Comparison of ENCODE assay signal across 8 cellular contexts in genomic region chrX:14095702-14096101, GRCh38.
A peak's percentile ranks its signal among the peaks of the same experiment; 100 is the strongest.
DNase-seq lines count a peak whose midpoint lies in the region; ATAC-seq and TF ChIP-seq lines count a peak whose summit lies in the region.

No MANE protein-coding gene starts in this region.

- H3F3A ChIP-seq in GM23338 (replicated peaks; ENCODE audit: low read depth), result no peaks in the 10 kb centered on the region

- H3K9me3 Mint-ChIP-seq in GM23338, result no peaks in the 10 kb centered on the region
- H3K9me3 Mint-ChIP-seq in activated naive CD8-positive, alpha-beta T cell treated with anti-CD3 and anti-CD28 coated beads for 36 hours, result no peaks in the 10 kb centered on the region

- no peaks in the 10 kb centered on the region for H3K36me3 Mint-ChIP-seq in GM23338 (ENCODE audit: low read depth)
- H3K36me3 Mint-ChIP-seq in activated naive CD8-positive, alpha-beta T cell treated with anti-CD3 and anti-CD28 coated beads for 36 hours, result no peaks in the 10 kb centered on the region

- no peak overlapping the region for H3K27ac Mint-ChIP-seq in GM23338
- no peak overlapping the region for H3K27ac Mint-ChIP-seq in activated naive CD8-positive, alpha-beta T cell treated with anti-CD3 and anti-CD28 coated beads for 36 hours

- H2AFZ ChIP-seq in DND-41 (ENCODE audit: low read depth, low read length) (peak overlapping the region; percentile 75), GM23338 (peak overlapping the region; percentile 28; the same call in 1 of the 2 replicates)

- no peak overlapping the region for H3K27ac ChIP-seq in DND-41 (ENCODE audit: low read length)
- no peak overlapping the region for H3K27ac ChIP-seq in GM23338 (ENCODE audit: low read depth)

- H3K4me3 ChIP-seq in DND-41 (ENCODE audit: low read depth in 1 of 2, low read length in 2 of 2) (peak overlapping the region in 1 of 2 experiments; percentile 39; a peak in 1 of 4 replicates), GM23338 (no peak overlapping the region), NT2/D1 (ENCODE audit: insufficient read length, low read depth) (no peak overlapping the region)

- no peak overlapping the region for H3K4me3 Mint-ChIP-seq in GM23338
- H3K4me3 Mint-ChIP-seq in activated naive CD8-positive, alpha-beta T cell treated with anti-CD3 and anti-CD28 coated beads for 36 hours, result no peak overlapping the region

- no peaks in the 10 kb centered on the region; the same call in 2 of the 3 replicates for H3K4me1 Mint-ChIP-seq in GM23338
- no peaks in the 10 kb centered on the region for H3K4me1 Mint-ChIP-seq in activated naive CD8-positive, alpha-beta T cell treated with anti-CD3 and anti-CD28 coated beads for 36 hours

- H3K9me2 ChIP-seq in GM23338 (ENCODE audit: insufficient read depth), result no peaks in the 10 kb centered on the region

- H3K9me3 ChIP-seq in DND-41 (ENCODE audit: insufficient read depth, low read length, severe bottlenecking), result no peaks in the 10 kb centered on the region
- no peaks in the 10 kb centered on the region for H3K9me3 ChIP-seq in NT2/D1 (ENCODE audit: insufficient read depth, low read length)

- TF ChIP-seq CTCF in DND-41 (IDR thresholded peaks at IDR 0.05; ENCODE audit: borderline replicate concordance, extremely low read depth, low read length, poor library complexity, severe bottlenecking) (peak; percentile 86), GM23338 (conservative IDR thresholded peaks at IDR 0.05; ENCODE audit: low read depth in 2 of 2) (peak; percentile 65 to 87)

- ATAC-seq in DND-41 (ENCODE audit: insufficient read depth, low read depth), result peak; percentile 86
- peak; percentile 71 for ATAC-seq in GM23338
- no peak for ATAC-seq in GM21390 (IDR thresholded peaks at IDR 0.05; ENCODE audit: unreplicated experiment)

- DNase-seq in DND-41 (peak; percentile 55), GM23338 (ENCODE audit: low spot score) (peak; percentile 74), NT2/D1 (ENCODE audit: low read depth, low spot score) (peak; percentile 40), iPS DF 19.7 (ENCODE audit: low read depth, low spot score) (peak; percentile 17), T1000 (lab: John Stamatoyannopoulos, UW) (no peak)
- DNase-seq in activated naive CD8-positive, alpha-beta T cell treated with anti-CD3 and anti-CD28 coated beads for 36 hours, result peak; percentile 1
- DNase-seq in stimulated activated CD4-positive, alpha-beta T cell treated with anti-CD3 and anti-CD28 coated beads, Interleukin-2, amount 100 ng/mL, for 24 hours, result peak; percentile 26 to 29

- H3K4me2 ChIP-seq in DND-41 (ENCODE audit: insufficient read depth, low read length) (peak overlapping the region; percentile 59; the same call in 1 of the 2 replicates), GM23338 (no peak overlapping the region)

- H3K9ac ChIP-seq in DND-41 (ENCODE audit: low read depth, low read length) (no peak overlapping the region), NT2/D1 (ENCODE audit: insufficient read length, low read depth) (no peak overlapping the region)

- peaks cover 6% of the 10 kb centered on the region for H3K4me1 ChIP-seq in DND-41 (ENCODE audit: insufficient read depth, low read length)
- no peaks in the 10 kb centered on the region for H3K4me1 ChIP-seq in GM23338 (ENCODE audit: insufficient read depth)
- no peaks in the 10 kb centered on the region for H3K4me1 ChIP-seq in NT2/D1 (ENCODE audit: insufficient read depth, insufficient read length)

- no peaks in the 10 kb centered on the region for H3K27me3 ChIP-seq in DND-41 (ENCODE audit: insufficient read depth, low read length, poor library complexity)
- H3K27me3 ChIP-seq in GM23338 (ENCODE audit: insufficient read depth), result no peaks in the 10 kb centered on the region
- H3K27me3 ChIP-seq in NT2/D1 (ENCODE audit: insufficient read depth, insufficient read length), result no peaks in the 10 kb centered on the region

- H3K27me3 Mint-ChIP-seq in GM23338 (ENCODE audit: insufficient read depth, low read depth, poor library complexity), result no peaks in the 10 kb centered on the region
- H3K27me3 Mint-ChIP-seq in activated naive CD8-positive, alpha-beta T cell treated with anti-CD3 and anti-CD28 coated beads for 36 hours, result peaks cover under 1% of the 10 kb centered on the region

- H3K79me2 ChIP-seq in DND-41 (ENCODE audit: insufficient read depth, low read length) (no peaks in the 10 kb centered on the region), GM23338 (replicated peaks; ENCODE audit: insufficient read depth) (no peaks in the 10 kb centered on the region)

- H4K20me1 ChIP-seq in DND-41 (ENCODE audit: insufficient read depth, low read length) (no peaks in the 10 kb centered on the region), GM23338 (replicated peaks; ENCODE audit: insufficient read depth) (no peaks in the 10 kb centered on the region)

- no peaks in the 10 kb centered on the region for H3K36me3 ChIP-seq in DND-41 (ENCODE audit: insufficient read depth, low read length)
- no peaks in the 10 kb centered on the region for H3K36me3 ChIP-seq in GM23338 (ENCODE audit: insufficient read depth)
- no peaks in the 10 kb centered on the region for H3K36me3 ChIP-seq in NT2/D1 (ENCODE audit: insufficient read depth, insufficient read length, low read length)

TF ChIP-seq in GM23338, 12 proteins besides CTCF, POLR2A, EP300 and RAD21 (continues in another document):
- TF ChIP-seq STAT1 (IDR thresholded peaks at IDR 0.05; ENCODE audit: unreplicated experiment) (no peak), NANOG (IDR thresholded peaks at IDR 0.05; ENCODE audit: borderline replicate concordance) (no peak), ZNF462 (CRISPR knock-in tag; IDR thresholded peaks at IDR 0.05) (no peak), ZNF114 (CRISPR knock-in tag; IDR thresholded peaks at IDR 0.05) (no peak), POLR2AphosphoS5 (IDR thresholded peaks at IDR 0.05; ENCODE audit: low read depth) (no peak), JUNB (IDR thresholded peaks at IDR 0.05; ENCODE audit: unreplicated experiment) (no peak), ETS1 (IDR thresholded peaks at IDR 0.05) (no peak)
